8 cellular contexts compared by ENCODE assay signal in genomic region chr11:62832346-62833234, GRCh38. TPM values are rescaled to one million over a fixed set of nuclear protein-coding genes. Genes with fewer than 3 reads are reported as not detected.
DNase-seq lines count a peak whose midpoint lies in the region; ATAC-seq, FAIRE-seq and TF ChIP-seq lines count a peak whose summit lies in the region.

TSS of gene TEX54 (minus strand) at chr11:62832841.

- H3K4me3 Mint-ChIP-seq in natural killer cell, result peak within 1 kb of the TSS; percentile 97

- TF ChIP-seq CTCF in endothelial cell of umbilical vein (IDR thresholded peaks at IDR 0.05; ENCODE audit: extremely low read depth in 1 of 2, insufficient read depth in 1 of 2, low read depth in 1 of 2, low read length in 2 of 2) (no peak), natural killer cell (IDR thresholded peaks at IDR 0.05) (no peak)

- H3K36me3 ChIP-seq in ES-I3 (ENCODE audit: insufficient read depth, low read length), result peaks cover 7% of the 10 kb centered on the region; the same call in 1 of the 2 replicates
- peaks cover 51% of the 10 kb centered on the region for H3K36me3 ChIP-seq in HAP-1 (replicated peaks)
- peaks cover 5 to 13% of the 10 kb centered on the region in 2 experiments for H3K36me3 ChIP-seq in endothelial cell of umbilical vein (ENCODE audit: control insufficient read depth in 2 of 2, extremely low read depth in 1 of 2, insufficient read depth in 2 of 2, low read length in 2 of 2)

- DNase-seq in HAP-1 (ENCODE audit: low spot score in 2 of 2) (no peak), RKO (ENCODE audit: low spot score) (peak; percentile 59), endothelial cell of umbilical vein (ENCODE audit: low read depth, low spot score) (no peak), natural killer cell (no peak), H4 (ENCODE audit: low spot score) (no peak), superior temporal gyrus (ENCODE audit: extremely low spot score) (no peak), foreskin melanocyte (no peak)

- TF ChIP-seq POLR2A in endothelial cell of umbilical vein (IDR thresholded peaks at IDR 0.05; ENCODE audit: low read depth, low read length), result no peak

- H3K4me3 ChIP-seq in HAP-1 (peak within 1 kb of the TSS; percentile 99), endothelial cell of umbilical vein (replicated peaks in 1 of 3; ENCODE audit: insufficient read depth in 1 of 3, low read depth in 1 of 3, low read length in 3 of 3) (peak within 1 kb of the TSS; percentile 62 to 82 (median 75))

- POLR2A ChIA-PET in endothelial cell of umbilical vein (lab: Charles Lee), result interaction anchor here (0.6 to 2.2 kb wide), 9 partner anchors 8 to 1037 kb away, joined by 3 to 65 read pairs (median 5); partner anchors contain the start of genes NXF1, TTC9C, WDR74 and ZBTB3

- peaks cover 26 to 42% of the 10 kb centered on the region in 2 donors for H3K4me1 Mint-ChIP-seq in natural killer cell

- no peak for FAIRE-seq in endothelial cell of umbilical vein (lab: Jason Lieb, UNC)

- H3K27me3 ChIP-seq in HAP-1 (ENCODE audit: low read depth), result no peaks in the 10 kb centered on the region
- H3K27me3 ChIP-seq in endothelial cell of umbilical vein (ENCODE audit: control insufficient read depth in 2 of 2, insufficient read depth in 2 of 2, low read length in 2 of 2), result no peaks in the 10 kb centered on the region

- intact Hi-C loops in endothelial cell of umbilical vein (cut with micrococcal nuclease) (loop anchor here (1.0 to 5.0 kb wide), 4 partner anchors 9 to 435 kb away; partner anchors contain the start of genes TMEM179B and TMEM223), natural killer cell (cut with micrococcal nuclease) (loop anchor here (1.0 to 2.0 kb wide), 2 partner anchors 27 to 106 kb away; partner anchors contain the start of genes HNRNPUL2 and NXF1)

- in situ Hi-C loops in HAP-1 (cut with MboI; ENCODE audit: low sequenced_read_pairs), result no loop called here

- H3K9me3 ChIP-seq in ES-I3 (ENCODE audit: control insufficient read depth, insufficient read depth, low read length) (no peaks in the 10 kb centered on the region), HAP-1 (no peaks in the 10 kb centered on the region), endothelial cell of umbilical vein (replicated peaks; ENCODE audit: control insufficient read depth, insufficient read depth, low read length) (no peaks in the 10 kb centered on the region)

- H3K9ac ChIP-seq in ES-I3 (ENCODE audit: low read depth, low read length), result peak within 1 kb of the TSS; percentile 75
- H3K9ac ChIP-seq in endothelial cell of umbilical vein (replicated peaks; ENCODE audit: extremely low read depth, insufficient read depth, low read length), result peak within 1 kb of the TSS; percentile 91

- CTCF ChIA-PET in endothelial cell of umbilical vein (lab: Charles Lee), result interaction anchor here (0.8 to 1.9 kb wide), 3 partner anchors 45 to 241 kb away, joined by 5 to 17 read pairs (median 6); partner anchors contain the start of genes TMEM179B and TUT1

- H3K4me2 ChIP-seq in endothelial cell of umbilical vein (ENCODE audit: insufficient read depth, low read length), result peak within 1 kb of the TSS; percentile 4

- peak within 1 kb of the TSS; percentile 99 to 100 for H3K27ac Mint-ChIP-seq in natural killer cell

- ATAC-seq in natural killer cell, result peak in 2 of 3 donors; percentile 1

- no peaks in the 10 kb centered on the region for H3K9me3 Mint-ChIP-seq in natural killer cell

- H3K27me3 Mint-ChIP-seq in natural killer cell (ENCODE audit: low read depth in 2 of 2), result no peaks in the 10 kb centered on the region

- H2AFZ ChIP-seq in endothelial cell of umbilical vein (ENCODE audit: low read depth, low read length), result peak within 1 kb of the TSS; percentile 12

- H3K27ac ChIP-seq in endothelial cell of umbilical vein (ENCODE audit: insufficient read depth, low read depth, low read length), result peak within 1 kb of the TSS; percentile 76

- H3K79me2 ChIP-seq in endothelial cell of umbilical vein (ENCODE audit: control insufficient read depth, insufficient read depth, low read length), result peaks cover 32% of the 10 kb centered on the region

- dilution Hi-C loops in endothelial cell of umbilical vein (cut with MboI; ENCODE audit: extremely low pct_ligation_motif_present, low sequenced_read_pairs), result no loop called here

- H3K9me1 ChIP-seq in endothelial cell of umbilical vein (replicated peaks; ENCODE audit: control insufficient read depth, extremely low read depth, insufficient read depth, low read length), result no peaks in the 10 kb centered on the region

- no peaks in the 10 kb centered on the region for H3K36me3 Mint-ChIP-seq in natural killer cell

- H4K20me1 ChIP-seq in endothelial cell of umbilical vein (replicated peaks; ENCODE audit: control insufficient read depth, extremely low read depth, insufficient read depth, low read length), result no peaks in the 10 kb centered on the region

- TSS peak; percentile 89 for BruUV-seq in endothelial cell of umbilical vein (replicated peaks; lab: Mats Ljungman, UMichigan)

- H3K4me1 ChIP-seq in ES-I3 (ENCODE audit: insufficient read depth, low read length) (peaks cover 3% of the 10 kb centered on the region; the same call in 1 of the 2 replicates), HAP-1 (peaks cover 8% of the 10 kb centered on the region), endothelial cell of umbilical vein (ENCODE audit: control insufficient read depth, extremely low read depth, insufficient read depth, low read length) (peaks cover 13% of the 10 kb centered on the region)

TF ChIP-seq in endothelial cell of umbilical vein, 7 proteins besides CTCF, POLR2A, EP300 and RAD21:
- no peak for TF ChIP-seq GATA2 (IDR thresholded peaks at IDR 0.05; ENCODE audit: insufficient read depth, insufficient read length, low read depth, low read length)

RNA-seq across cellular contexts. Expression of gene TEX54, which starts in this region (rescaled TPM):
- total RNA-seq in endothelial cell of umbilical vein (not detected in 2 replicates), natural killer cell (not detected)
- polyA plus RNA-seq in endothelial cell of umbilical vein, result not detected in 2 replicates
- polyA plus RNA-seq in endothelial cell of umbilical vein (2011; cell fraction: cytosol; rRNA removed), result not detected in 2 replicates
- polyA plus RNA-seq in endothelial cell of umbilical vein (2011; cell fraction: nucleus; rRNA removed), result not detected in 2 replicates
- polyA plus RNA-seq in endothelial cell of umbilical vein (2012), result not detected in 2 replicates
- not detected in 2 replicates for polyA minus RNA-seq in endothelial cell of umbilical vein
- polyA minus RNA-seq in endothelial cell of umbilical vein (2011; cell fraction: cytosol; rRNA and poly(A)+ RNA removed), result not detected
- polyA minus RNA-seq in endothelial cell of umbilical vein (2011; cell fraction: nucleus; rRNA and poly(A)+ RNA removed), result not detected in 2 replicates
- total RNA-seq in H4 (2014; rRNA removed; shearing (Covaris generic)), result not detected in 2 replicates

Comparison
In these comparisons a context has a peak if more than half of its experiments do, and no peak if none do; other contexts are left out.
1. Peak in ATAC-seq in natural killer cell; RNA of the gene not detected or under 1 TPM.